ENCODE assay signal across 20 cellular contexts in genomic region chr5:72723584-72723983, GRCh38.
A peak's percentile ranks its signal among the peaks of the same experiment; 100 is the strongest.
DNase-seq lines count a peak whose midpoint lies in the region; ATAC-seq and TF ChIP-seq lines count a peak whose summit lies in the region.
"Had no signal": no experiment of that assay in that cellular context is flagged by ENCODE, and none has a peak within 500 bp of the region (broad histone marks: within the 10 kb centered on the region; RNA-seq: fewer than 3 reads in every experiment).

No MANE protein-coding gene starts in this region.

- H3K27me3 Mint-ChIP-seq in MCF 10A (ENCODE audit: insufficient read depth, unreplicated experiment): no peaks in the 10 kb centered on the region

- CTCF ChIA-PET in MCF 10A (lab: Yijun Ruan, JAX): interaction anchor here (0.7 to 1.6 kb wide), 3 partner anchors 84 to 702 kb away, joined by 3 to 4 read pairs (median 3); no protein-coding TSS in a partner anchor

- no peaks in the 10 kb centered on the region for H3K27me3 ChIP-seq in breast epithelium
- H3K27me3 ChIP-seq: BLaER1, SJCRH30 had no signal

- no TSS peak for BruUV-seq in MCF 10A (replicated peaks; lab: Mats Ljungman, UMichigan)

- no peaks in the 10 kb centered on the region for H3K9me3 ChIP-seq in breast epithelium
- H3K9me3 ChIP-seq: BLaER1, SJCRH30 had no signal

- H3K4me3 ChIP-seq in breast epithelium: no peak overlapping the region
- H3K4me3 ChIP-seq: BLaER1, SJCRH30 had no signal

- no peaks in the 10 kb centered on the region for H3K4me1 ChIP-seq in breast epithelium
- H3K4me1 ChIP-seq: BLaER1, SJCRH30 had no signal

- intact Hi-C loops in MCF 10A (cut with micrococcal nuclease) (no loop called here), breast epithelium (cut with DNase I; ENCODE audit: low total_unique reads) (no loop called here)

- H3K27ac ChIP-seq in breast epithelium: no peak overlapping the region
- H3K27ac ChIP-seq: BLaER1, KMS-11, RWPE1, SJCRH30 had no signal

- H3K9me3 Mint-ChIP-seq in MCF 10A (ENCODE audit: unreplicated experiment): no peaks in the 10 kb centered on the region

- TF ChIP-seq CTCF in MCF 10A (IDR thresholded peaks at IDR 0.05; ENCODE audit: unreplicated experiment) (no peak), breast epithelium (IDR thresholded peaks at IDR 0.05) (no peak)

- no peak for TF ChIP-seq POLR2A in breast epithelium (IDR thresholded peaks at IDR 0.05)

- no peaks in the 10 kb centered on the region for H3K4me1 Mint-ChIP-seq in MCF 10A (ENCODE audit: insufficient read depth, unreplicated experiment)
- H3K4me1 Mint-ChIP-seq: CD8-positive, alpha-beta memory T cell had no signal

- H3K36me3 ChIP-seq in breast epithelium: no peaks in the 10 kb centered on the region
- H3K36me3 ChIP-seq: BLaER1, SJCRH30 had no signal

- H3K27ac Mint-ChIP-seq in MCF 10A (ENCODE audit: low read depth, unreplicated experiment): no peak overlapping the region
- H3K27ac Mint-ChIP-seq: CD8-positive, alpha-beta memory T cell had no signal

- ATAC-seq in esophagus mucosa (peak; percentile 55), GM18868 (IDR thresholded peaks at IDR 0.05; ENCODE audit: unreplicated experiment) (no peak)

- DNase-seq in MCF 10A (ENCODE audit: unreplicated experiment) (peak; percentile 16), breast epithelium (ENCODE audit: low spot score in 2 of 2) (no peak), NCI-H69 (lab: John Stamatoyannopoulos, UW) (peak; percentile 28), GM03348 (ENCODE audit: low spot score) (no peak), GF-D8 (lab: John Stamatoyannopoulos, UW) (no peak)
- no peak for DNase-seq in stimulated activated CD8-positive, alpha-beta memory T cell treated with anti-CD3 and anti-CD28 coated beads, Interleukin-4, amount 100 ng/mL, for 48 hours
- DNase-seq: CD8-positive, alpha-beta memory T cell; EL; MM.1S; NCI-H1105; NCI-H1694; NCI-H2227 treated with DMSO at 0.1 percent for 48 hours; NCI-H524; NK-92 treated with Interleukin-12 subunit alpha and Interleukin-12 subunit beta, amount 100 ng/mL, for 24 hours; SJCRH30 had no signal

- H3K4me3 Mint-ChIP-seq in MCF 10A (ENCODE audit: unreplicated experiment): no peak overlapping the region
- H3K4me3 Mint-ChIP-seq: CD8-positive, alpha-beta memory T cell had no signal

- POLR2A ChIA-PET in MCF 10A (lab: Yijun Ruan, JAX): interaction anchor here (0.7 to 1.1 kb wide), 4 partner anchors 8 to 100 kb away, joined by 3 to 4 read pairs (median 4); no protein-coding TSS in a partner anchor

- H3K36me3 Mint-ChIP-seq in MCF 10A (ENCODE audit: insufficient read depth, unreplicated experiment): no peaks in the 10 kb centered on the region
- H3K36me3 Mint-ChIP-seq: CD8-positive, alpha-beta memory T cell had no signal

Comparison
In these comparisons a context has a peak if more than half of its experiments do, and no peak if none do; other contexts are left out.
1. DNase-seq: peak in MCF 10A (single experiment) and NCI-H69 (single experiment); none in breast epithelium (0 of 2), GM03348 (single experiment), GF-D8 (single experiment) and stimulated activated CD8-positive, alpha-beta memory T cell treated with anti-CD3 and anti-CD28 coated beads, Interleukin-4, amount 100 ng/mL, for 48 hours (single experiment).